In the genomic region with DNA sequence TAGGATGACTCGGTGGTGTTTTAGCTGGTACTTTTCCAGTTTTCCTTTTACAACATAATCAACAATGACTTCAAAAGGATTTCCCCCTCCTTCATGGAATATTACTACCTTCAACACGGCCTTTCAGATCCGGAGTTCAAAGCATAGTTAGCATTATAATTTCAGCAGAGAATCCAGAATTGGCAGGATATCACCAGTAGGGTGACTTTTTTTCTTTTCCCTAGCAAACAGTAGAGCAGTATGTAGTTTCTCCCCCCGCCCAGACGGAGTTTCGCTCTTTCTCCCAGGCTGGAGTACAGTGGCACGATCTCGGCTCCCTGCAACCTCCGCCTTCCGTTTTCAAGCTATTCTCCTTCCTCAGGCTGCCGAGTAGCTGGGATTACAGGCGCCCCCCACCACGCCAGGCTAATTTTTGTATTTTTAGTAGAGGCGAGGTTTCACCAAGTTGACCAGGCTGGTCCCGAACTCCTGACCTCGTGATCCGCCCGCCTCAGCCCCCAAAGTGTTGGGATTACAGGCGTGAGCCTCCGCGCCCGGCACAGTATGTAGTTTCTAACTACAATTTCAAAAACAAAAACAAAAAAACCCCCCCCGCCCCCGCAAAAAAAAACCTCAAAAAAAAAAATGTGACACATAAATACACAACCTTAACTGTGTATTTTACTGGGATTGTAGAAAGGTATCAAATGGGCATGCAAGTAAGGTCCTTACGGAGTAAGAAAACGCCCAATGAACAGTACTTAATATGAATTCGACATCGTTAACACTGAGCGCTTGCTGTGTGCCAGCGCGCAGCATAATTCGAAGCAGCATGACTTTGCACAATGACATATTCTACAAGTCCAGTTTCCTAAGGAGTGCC, we compare ENCODE assay signal across 1 cellular context.
TF ChIP-seq lines count a peak whose summit lies in the region.

No MANE protein-coding gene starts in this region.

TF ChIP-seq in HepG2, 621 proteins besides CTCF, POLR2A, EP300 and RAD21 (continued from another document and continues in another):
- TF ChIP-seq SALL2 (CRISPR knock-in tag; IDR thresholded peaks at IDR 0.05) (no peak; the same call in 1 of the 2 replicates), TCF7L2 (IDR thresholded peaks at IDR 0.05; ENCODE audit: low read depth, low read length) (peak; percentile 71), CHD2 (IDR thresholded peaks at IDR 0.05; ENCODE audit: low read depth, low read length) (0 out of 2 replicates have a peak, but pooled peaks have one; percentile 14), NR2F1 (CRISPR knock-in tag; IDR thresholded peaks at IDR 0.05) (no peak), ZNF383 (CRISPR knock-in tag; IDR thresholded peaks at IDR 0.05; ENCODE audit: borderline replicate concordance) (no peak), ZNF7 (CRISPR knock-in tag; IDR thresholded peaks at IDR 0.05) (no peak), SRSF1 (optimal IDR thresholded peaks at IDR 0.05; ENCODE audit: low read depth, low read length) (peak; percentile 1), SOX5 (CRISPR knock-in tag; IDR thresholded peaks at IDR 0.05; ENCODE audit: borderline replicate concordance) (peak; percentile 86), ZNF460 (CRISPR knock-in tag; IDR thresholded peaks at IDR 0.05; ENCODE audit: borderline replicate concordance) (no peak), HNRNPUL1 (IDR thresholded peaks at IDR 0.05; ENCODE audit: low read depth, low read length) (no peak), GABPA (IDR thresholded peaks at IDR 0.05; ENCODE audit: low read depth, low read length) (no peak), GABPA (CRISPR knock-in tag; IDR thresholded peaks at IDR 0.05; ENCODE audit: low read depth) (no peak; the same call in 1 of the 2 replicates), HOXA9 (CRISPR knock-in tag; IDR thresholded peaks at IDR 0.05; ENCODE audit: borderline replicate concordance) (no peak), ZNF598 (CRISPR knock-in tag; IDR thresholded peaks at IDR 0.05; ENCODE audit: borderline replicate concordance) (no peak), KDM5A (IDR thresholded peaks at IDR 0.05; ENCODE audit: borderline replicate concordance, low read length) (no peak), ZKSCAN8 (CRISPR knock-in tag; IDR thresholded peaks at IDR 0.05; ENCODE audit: borderline replicate concordance) (0 out of 2 replicates have a peak, but pooled peaks have one; percentile 1), ATF7-NPFF (CRISPR knock-in tag; IDR thresholded peaks at IDR 0.05; ENCODE audit: low read depth) (no peak), IKZF4 (CRISPR knock-in tag; IDR thresholded peaks at IDR 0.05; ENCODE audit: borderline replicate concordance, low read depth, not compliant biosample characterization) (no peak), SP5 (CRISPR knock-in tag; IDR thresholded peaks at IDR 0.05; ENCODE audit: borderline replicate concordance, low read depth) (peak; percentile 60; the same call in 1 of the 2 replicates), SYNCRIP (IDR thresholded peaks at IDR 0.05; ENCODE audit: insufficient read depth, low read depth, low read length) (no peak), YY1 (IDR thresholded peaks at IDR 0.05; ENCODE audit: insufficient read depth, insufficient replicate concordance, low read depth, low read length) (no peak), REL (CRISPR knock-in tag; conservative IDR thresholded peaks at IDR 0.05) (no peak), ZNF780A (CRISPR knock-in tag; IDR thresholded peaks at IDR 0.05) (0 out of 2 replicates have a peak, but pooled peaks have one; percentile 62), NR2C2 (CRISPR knock-in tag; IDR thresholded peaks at IDR 0.05; ENCODE audit: borderline replicate concordance) (no peak; the same call in 1 of the 2 replicates), STAG1 (CRISPR knock-in tag; IDR thresholded peaks at IDR 0.05) (peak; percentile 15; the same call in 1 of the 2 replicates), BRCA1 (CRISPR knock-in tag; IDR thresholded peaks at IDR 0.05) (no peak), CENPX (CRISPR knock-in tag; IDR thresholded peaks at IDR 0.05) (no peak), ZNF530 (CRISPR knock-in tag; IDR thresholded peaks at IDR 0.05; ENCODE audit: low read depth) (no peak), TGIF2 (CRISPR knock-in tag; IDR thresholded peaks at IDR 0.05) (no peak), HOXA7 (CRISPR knock-in tag; IDR thresholded peaks at IDR 0.05) (no peak), RBAK (CRISPR knock-in tag; IDR thresholded peaks at IDR 0.05) (no peak), ZFP41 (CRISPR knock-in tag; IDR thresholded peaks at IDR 0.05; ENCODE audit: borderline replicate concordance) (no peak), EEA1 (CRISPR knock-in tag; IDR thresholded peaks at IDR 0.05; ENCODE audit: borderline replicate concordance) (no peak), ZNF614 (CRISPR knock-in tag; IDR thresholded peaks at IDR 0.05; ENCODE audit: borderline replicate concordance) (no peak), ZNF24 (IDR thresholded peaks at IDR 0.05) (no peak), CHD4 (IDR thresholded peaks at IDR 0.05; ENCODE audit: borderline replicate concordance, low read length) (peak; percentile 77; the same call in 1 of the 2 replicates), ESRRA (CRISPR knock-in tag; IDR thresholded peaks at IDR 0.05; ENCODE audit: low read depth) (no peak)
- TF ChIP-seq, protein P1, sequence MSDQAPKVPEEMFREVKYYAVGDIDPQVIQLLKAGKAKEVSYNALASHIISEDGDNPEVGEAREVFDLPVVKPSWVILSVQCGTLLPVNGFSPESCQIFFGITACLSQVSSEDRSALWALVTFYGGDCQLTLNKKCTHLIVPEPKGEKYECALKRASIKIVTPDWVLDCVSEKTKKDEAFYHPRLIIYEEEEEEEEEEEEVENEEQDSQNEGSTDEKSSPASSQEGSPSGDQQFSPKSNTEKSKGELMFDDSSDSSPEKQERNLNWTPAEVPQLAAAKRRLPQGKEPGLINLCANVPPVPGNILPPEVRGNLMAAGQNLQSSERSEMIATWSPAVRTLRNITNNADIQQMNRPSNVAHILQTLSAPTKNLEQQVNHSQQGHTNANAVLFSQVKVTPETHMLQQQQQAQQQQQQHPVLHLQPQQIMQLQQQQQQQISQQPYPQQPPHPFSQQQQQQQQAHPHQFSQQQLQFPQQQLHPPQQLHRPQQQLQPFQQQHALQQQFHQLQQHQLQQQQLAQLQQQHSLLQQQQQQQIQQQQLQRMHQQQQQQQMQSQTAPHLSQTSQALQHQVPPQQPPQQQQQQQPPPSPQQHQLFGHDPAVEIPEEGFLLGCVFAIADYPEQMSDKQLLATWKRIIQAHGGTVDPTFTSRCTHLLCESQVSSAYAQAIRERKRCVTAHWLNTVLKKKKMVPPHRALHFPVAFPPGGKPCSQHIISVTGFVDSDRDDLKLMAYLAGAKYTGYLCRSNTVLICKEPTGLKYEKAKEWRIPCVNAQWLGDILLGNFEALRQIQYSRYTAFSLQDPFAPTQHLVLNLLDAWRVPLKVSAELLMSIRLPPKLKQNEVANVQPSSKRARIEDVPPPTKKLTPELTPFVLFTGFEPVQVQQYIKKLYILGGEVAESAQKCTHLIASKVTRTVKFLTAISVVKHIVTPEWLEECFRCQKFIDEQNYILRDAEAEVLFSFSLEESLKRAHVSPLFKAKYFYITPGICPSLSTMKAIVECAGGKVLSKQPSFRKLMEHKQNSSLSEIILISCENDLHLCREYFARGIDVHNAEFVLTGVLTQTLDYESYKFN (CRISPR knock-in tag; conservative IDR thresholded peaks at IDR 0.05), result peak; percentile 79
- TF ChIP-seq, protein P2, sequence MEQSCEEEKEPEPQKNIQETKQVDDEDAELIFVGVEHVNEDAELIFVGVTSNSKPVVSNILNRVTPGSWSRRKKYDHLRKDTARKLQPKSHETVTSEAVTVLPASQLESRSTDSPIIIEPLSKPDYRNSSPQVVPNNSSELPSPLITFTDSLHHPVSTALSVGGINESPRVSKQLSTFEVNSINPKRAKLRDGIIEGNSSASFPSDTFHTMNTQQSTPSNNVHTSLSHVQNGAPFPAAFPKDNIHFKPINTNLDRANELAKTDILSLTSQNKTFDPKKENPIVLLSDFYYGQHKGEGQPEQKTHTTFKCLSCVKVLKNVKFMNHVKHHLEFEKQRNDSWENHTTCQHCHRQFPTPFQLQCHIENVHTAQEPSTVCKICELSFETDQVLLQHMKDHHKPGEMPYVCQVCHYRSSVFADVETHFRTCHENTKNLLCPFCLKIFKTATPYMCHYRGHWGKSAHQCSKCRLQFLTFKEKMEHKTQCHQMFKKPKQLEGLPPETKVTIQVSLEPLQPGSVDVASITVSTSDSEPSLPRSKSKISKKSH (CRISPR knock-in tag; IDR thresholded peaks at IDR 0.05; ENCODE audit: borderline replicate concordance), result no peak
- TF ChIP-seq, protein P3, sequence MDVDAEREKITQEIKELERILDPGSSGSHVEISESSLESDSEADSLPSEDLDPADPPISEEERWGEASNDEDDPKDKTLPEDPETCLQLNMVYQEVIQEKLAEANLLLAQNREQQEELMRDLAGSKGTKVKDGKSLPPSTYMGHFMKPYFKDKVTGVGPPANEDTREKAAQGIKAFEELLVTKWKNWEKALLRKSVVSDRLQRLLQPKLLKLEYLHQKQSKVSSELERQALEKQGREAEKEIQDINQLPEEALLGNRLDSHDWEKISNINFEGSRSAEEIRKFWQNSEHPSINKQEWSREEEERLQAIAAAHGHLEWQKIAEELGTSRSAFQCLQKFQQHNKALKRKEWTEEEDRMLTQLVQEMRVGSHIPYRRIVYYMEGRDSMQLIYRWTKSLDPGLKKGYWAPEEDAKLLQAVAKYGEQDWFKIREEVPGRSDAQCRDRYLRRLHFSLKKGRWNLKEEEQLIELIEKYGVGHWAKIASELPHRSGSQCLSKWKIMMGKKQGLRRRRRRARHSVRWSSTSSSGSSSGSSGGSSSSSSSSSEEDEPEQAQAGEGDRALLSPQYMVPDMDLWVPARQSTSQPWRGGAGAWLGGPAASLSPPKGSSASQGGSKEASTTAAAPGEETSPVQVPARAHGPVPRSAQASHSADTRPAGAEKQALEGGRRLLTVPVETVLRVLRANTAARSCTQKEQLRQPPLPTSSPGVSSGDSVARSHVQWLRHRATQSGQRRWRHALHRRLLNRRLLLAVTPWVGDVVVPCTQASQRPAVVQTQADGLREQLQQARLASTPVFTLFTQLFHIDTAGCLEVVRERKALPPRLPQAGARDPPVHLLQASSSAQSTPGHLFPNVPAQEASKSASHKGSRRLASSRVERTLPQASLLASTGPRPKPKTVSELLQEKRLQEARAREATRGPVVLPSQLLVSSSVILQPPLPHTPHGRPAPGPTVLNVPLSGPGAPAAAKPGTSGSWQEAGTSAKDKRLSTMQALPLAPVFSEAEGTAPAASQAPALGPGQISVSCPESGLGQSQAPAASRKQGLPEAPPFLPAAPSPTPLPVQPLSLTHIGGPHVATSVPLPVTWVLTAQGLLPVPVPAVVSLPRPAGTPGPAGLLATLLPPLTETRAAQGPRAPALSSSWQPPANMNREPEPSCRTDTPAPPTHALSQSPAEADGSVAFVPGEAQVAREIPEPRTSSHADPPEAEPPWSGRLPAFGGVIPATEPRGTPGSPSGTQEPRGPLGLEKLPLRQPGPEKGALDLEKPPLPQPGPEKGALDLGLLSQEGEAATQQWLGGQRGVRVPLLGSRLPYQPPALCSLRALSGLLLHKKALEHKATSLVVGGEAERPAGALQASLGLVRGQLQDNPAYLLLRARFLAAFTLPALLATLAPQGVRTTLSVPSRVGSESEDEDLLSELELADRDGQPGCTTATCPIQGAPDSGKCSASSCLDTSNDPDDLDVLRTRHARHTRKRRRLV (CRISPR knock-in tag; IDR thresholded peaks at IDR 0.05), result no peak
- TF ChIP-seq, protein P4, sequence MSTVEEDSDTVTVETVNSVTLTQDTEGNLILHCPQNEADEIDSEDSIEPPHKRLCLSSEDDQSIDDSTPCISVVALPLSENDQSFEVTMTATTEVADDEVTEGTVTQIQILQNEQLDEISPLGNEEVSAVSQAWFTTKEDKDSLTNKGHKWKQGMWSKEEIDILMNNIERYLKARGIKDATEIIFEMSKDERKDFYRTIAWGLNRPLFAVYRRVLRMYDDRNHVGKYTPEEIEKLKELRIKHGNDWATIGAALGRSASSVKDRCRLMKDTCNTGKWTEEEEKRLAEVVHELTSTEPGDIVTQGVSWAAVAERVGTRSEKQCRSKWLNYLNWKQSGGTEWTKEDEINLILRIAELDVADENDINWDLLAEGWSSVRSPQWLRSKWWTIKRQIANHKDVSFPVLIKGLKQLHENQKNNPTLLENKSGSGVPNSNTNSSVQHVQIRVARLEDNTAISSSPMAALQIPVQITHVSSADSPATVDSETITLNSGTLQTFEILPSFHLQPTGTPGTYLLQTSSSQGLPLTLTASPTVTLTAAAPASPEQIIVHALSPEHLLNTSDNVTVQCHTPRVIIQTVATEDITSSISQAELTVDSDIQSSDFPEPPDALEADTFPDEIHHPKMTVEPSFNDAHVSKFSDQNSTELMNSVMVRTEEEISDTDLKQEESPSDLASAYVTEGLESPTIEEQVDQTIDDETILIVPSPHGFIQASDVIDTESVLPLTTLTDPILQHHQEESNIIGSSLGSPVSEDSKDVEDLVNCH (CRISPR knock-in tag; IDR thresholded peaks at IDR 0.05), result no peak
- TF ChIP-seq, protein P5, sequence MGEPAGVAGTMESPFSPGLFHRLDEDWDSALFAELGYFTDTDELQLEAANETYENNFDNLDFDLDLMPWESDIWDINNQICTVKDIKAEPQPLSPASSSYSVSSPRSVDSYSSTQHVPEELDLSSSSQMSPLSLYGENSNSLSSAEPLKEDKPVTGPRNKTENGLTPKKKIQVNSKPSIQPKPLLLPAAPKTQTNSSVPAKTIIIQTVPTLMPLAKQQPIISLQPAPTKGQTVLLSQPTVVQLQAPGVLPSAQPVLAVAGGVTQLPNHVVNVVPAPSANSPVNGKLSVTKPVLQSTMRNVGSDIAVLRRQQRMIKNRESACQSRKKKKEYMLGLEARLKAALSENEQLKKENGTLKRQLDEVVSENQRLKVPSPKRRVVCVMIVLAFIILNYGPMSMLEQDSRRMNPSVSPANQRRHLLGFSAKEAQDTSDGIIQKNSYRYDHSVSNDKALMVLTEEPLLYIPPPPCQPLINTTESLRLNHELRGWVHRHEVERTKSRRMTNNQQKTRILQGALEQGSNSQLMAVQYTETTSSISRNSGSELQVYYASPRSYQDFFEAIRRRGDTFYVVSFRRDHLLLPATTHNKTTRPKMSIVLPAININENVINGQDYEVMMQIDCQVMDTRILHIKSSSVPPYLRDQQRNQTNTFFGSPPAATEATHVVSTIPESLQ (CRISPR knock-in tag; conservative IDR thresholded peaks at IDR 0.05), result no peak; the same call in 1 of the 2 replicates
- TF ChIP-seq, protein P6, sequence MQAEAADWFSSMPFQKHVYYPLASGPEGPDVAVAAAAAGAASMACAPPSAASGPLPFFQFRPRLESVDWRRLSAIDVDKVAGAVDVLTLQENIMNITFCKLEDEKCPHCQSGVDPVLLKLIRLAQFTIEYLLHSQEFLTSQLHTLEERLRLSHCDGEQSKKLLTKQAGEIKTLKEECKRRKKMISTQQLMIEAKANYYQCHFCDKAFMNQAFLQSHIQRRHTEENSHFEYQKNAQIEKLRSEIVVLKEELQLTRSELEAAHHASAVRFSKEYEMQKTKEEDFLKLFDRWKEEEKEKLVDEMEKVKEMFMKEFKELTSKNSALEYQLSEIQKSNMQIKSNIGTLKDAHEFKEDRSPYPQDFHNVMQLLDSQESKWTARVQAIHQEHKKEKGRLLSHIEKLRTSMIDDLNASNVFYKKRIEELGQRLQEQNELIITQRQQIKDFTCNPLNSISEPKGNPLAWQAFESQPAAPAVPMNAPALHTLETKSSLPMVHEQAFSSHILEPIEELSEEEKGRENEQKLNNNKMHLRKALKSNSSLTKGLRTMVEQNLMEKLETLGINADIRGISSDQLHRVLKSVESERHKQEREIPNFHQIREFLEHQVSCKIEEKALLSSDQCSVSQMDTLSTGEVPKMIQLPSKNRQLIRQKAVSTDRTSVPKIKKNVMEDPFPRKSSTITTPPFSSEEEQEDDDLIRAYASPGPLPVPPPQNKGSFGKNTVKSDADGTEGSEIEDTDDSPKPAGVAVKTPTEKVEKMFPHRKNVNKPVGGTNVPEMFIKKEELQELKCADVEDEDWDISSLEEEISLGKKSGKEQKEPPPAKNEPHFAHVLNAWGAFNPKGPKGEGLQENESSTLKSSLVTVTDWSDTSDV (CRISPR knock-in tag; IDR thresholded peaks at IDR 0.05), result no peak
